ENCODE assay signal across 23 cellular contexts in genomic region chrX:12329476-12329875, GRCh38.
"Had no signal": no experiment of that assay in that cellular context is flagged by ENCODE, and none has a peak within 500 bp of the region (broad histone marks: within the 10 kb centered on the region; RNA-seq: fewer than 3 reads in every experiment).

No MANE protein-coding gene starts in this region.

- DNase-seq: activated CD4-positive, alpha-beta T cell treated with anti-CD3 and anti-CD28 coated beads for 1 hour; activated CD4-positive, alpha-beta T cell treated with anti-CD3 and anti-CD28 coated beads, Interleukin-2, amount 50 U/mL, for 1 hour; activated CD8-positive, alpha-beta T cell treated with anti-CD3 and anti-CD28 coated beads, Interleukin-2, amount 10 ng/mL, durations not matched to agents 7 days and 5 days; activated gamma-delta T cell; activated naive CD4-positive, alpha-beta T cell treated with anti-CD3 and anti-CD28 coated beads, Interleukin-2, amount 50 U/mL, for 16 hours; activated naive CD8-positive, alpha-beta T cell treated with anti-CD3 and anti-CD28 coated beads, Interleukin-2, amount 50 U/mL, for 24 hours; central memory CD4-positive, alpha-beta T cell; effector memory CD4-positive, alpha-beta T cell; esophagus squamous epithelium; foreskin keratinocyte; glutamatergic neuron; hippocampal formation; kidney glomerular epithelial cell; left ventricle myocardium superior; midbrain; natural killer cell; stimulated activated CD4-positive, alpha-beta T cell treated with anti-CD3 and anti-CD28 coated beads, Interleukin-12 subunit alpha, Interleukin-12 subunit beta, amount 100 ng/mL, for 4 hours; stimulated activated CD4-positive, alpha-beta T cell treated with anti-CD3 and anti-CD28 coated beads, Interleukin-4, amount 100 ng/mL, for 4 hours; stimulated activated naive CD8-positive, alpha-beta T cell treated with anti-CD3 and anti-CD28 coated beads, Interleukin-15, Interleukin-2, amounts not matched to agents 100 U/mL and 50 U/mL, for 24 hours; T-helper 1 cell; upper lobe of right lung had no signal

- H3K4me3 ChIP-seq: esophagus squamous epithelium, upper lobe of right lung had no signal

- H3K4me3 Mint-ChIP-seq: activated CD8-positive, alpha-beta T cell treated with anti-CD3 and anti-CD28 coated beads, Interleukin-2, amount 10 ng/mL, durations not matched to agents 7 days and 5 days; activated naive CD8-positive, alpha-beta T cell treated with anti-CD3 and anti-CD28 coated beads, Interleukin-2, amount 50 U/mL, for 24 hours; activated T-helper 1 cell treated with anti-CD3 and anti-CD28 coated beads, Interleukin-12 subunit alpha, Interleukin-12 subunit beta, Interleukin-2, Interleukin-4 antibody, amounts not matched to agents 30 ng/mL and 10 ng/mL and 1 ng/mL, durations not matched to agents 14 hours and 24 hours and 36 hours; natural killer cell had no signal

- H3K9me3 ChIP-seq: esophagus squamous epithelium, upper lobe of right lung had no signal

- H3K27me3 Mint-ChIP-seq: progenitor cell of endocrine pancreas had no signal

- H3K36me3 Mint-ChIP-seq: natural killer cell had no signal

- H3K27ac Mint-ChIP-seq: activated CD8-positive, alpha-beta T cell treated with anti-CD3 and anti-CD28 coated beads, Interleukin-2, amount 10 ng/mL, durations not matched to agents 7 days and 5 days; activated naive CD8-positive, alpha-beta T cell treated with anti-CD3 and anti-CD28 coated beads, Interleukin-2, amount 50 U/mL, for 24 hours; activated T-helper 1 cell treated with anti-CD3 and anti-CD28 coated beads, Interleukin-12 subunit alpha, Interleukin-12 subunit beta, Interleukin-2, Interleukin-4 antibody, amounts not matched to agents 30 ng/mL and 10 ng/mL and 1 ng/mL, durations not matched to agents 14 hours and 24 hours and 36 hours; natural killer cell; progenitor cell of endocrine pancreas had no signal

- H3K36me3 ChIP-seq: esophagus squamous epithelium, upper lobe of right lung had no signal

- H3K4me1 Mint-ChIP-seq: activated naive CD8-positive, alpha-beta T cell treated with anti-CD3 and anti-CD28 coated beads, Interleukin-2, amount 50 U/mL, for 24 hours; natural killer cell had no signal

- H3K27ac ChIP-seq: esophagus squamous epithelium, foreskin keratinocyte, upper lobe of right lung had no signal

- H3K4me1 ChIP-seq: esophagus squamous epithelium, foreskin keratinocyte, upper lobe of right lung had no signal

- H3K27me3 ChIP-seq: esophagus squamous epithelium, foreskin keratinocyte, upper lobe of right lung had no signal

- ATAC-seq: activated CD8-positive, alpha-beta T cell treated with anti-CD3 and anti-CD28 coated beads, Interleukin-2, amount 10 ng/mL, durations not matched to agents 7 days and 5 days; activated naive CD8-positive, alpha-beta T cell treated with anti-CD3 and anti-CD28 coated beads, Interleukin-2, amount 50 U/mL, for 24 hours; foreskin keratinocyte; left ventricle myocardium superior; natural killer cell; stimulated activated naive CD8-positive, alpha-beta T cell treated with anti-CD3 and anti-CD28 coated beads, Interleukin-15, Interleukin-2, amounts not matched to agents 100 U/mL and 50 U/mL, for 24 hours; upper lobe of right lung had no signal

- H3K9me3 Mint-ChIP-seq: activated naive CD8-positive, alpha-beta T cell treated with anti-CD3 and anti-CD28 coated beads, Interleukin-2, amount 50 U/mL, for 24 hours; activated T-helper 1 cell treated with anti-CD3 and anti-CD28 coated beads, Interleukin-12 subunit alpha, Interleukin-12 subunit beta, Interleukin-2, Interleukin-4 antibody, amounts not matched to agents 30 ng/mL and 10 ng/mL and 1 ng/mL, durations not matched to agents 14 hours and 24 hours and 36 hours; natural killer cell had no signal
